ENCODE assay signal across 18 cellular contexts in the genomic region with DNA sequence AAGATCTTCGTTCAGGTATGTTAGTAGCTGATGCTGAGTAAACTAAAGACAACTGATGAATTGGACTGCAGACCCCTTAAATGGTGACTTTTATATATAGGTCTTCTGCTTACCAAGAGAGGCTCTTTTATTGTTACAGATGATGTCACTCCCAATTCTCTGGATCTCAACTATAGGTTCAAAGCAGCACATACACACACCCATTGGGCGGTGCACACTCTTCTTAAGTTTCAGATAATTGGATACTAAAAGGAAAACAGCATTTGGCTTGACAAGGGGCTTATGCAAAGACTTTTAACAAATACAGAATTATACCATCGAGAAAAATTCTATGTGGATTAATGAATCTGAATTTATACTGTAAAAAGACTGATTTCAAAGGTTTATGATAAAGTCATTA.
DNase-seq lines count a peak whose midpoint lies in the region; TF ChIP-seq lines count a peak whose summit lies in the region.
"Had no signal": no experiment of that assay in that cellular context is flagged by ENCODE, and none has a peak within 500 bp of the region (broad histone marks: within the 10 kb centered on the region; RNA-seq: fewer than 3 reads in every experiment).

A gene (minus strand): TSS at position 69 of the 400 bp plus-strand sequence. CDS start 3,142 bp downstream, outside the sequence.

- H3K9me3 Mint-ChIP-seq in activated T-cell treated with anti-CD3 and anti-CD28 coated beads, Interleukin-2, amount 50 U/mL, for 24 hours = no peaks in the 10 kb centered on the region
- H3K9me3 Mint-ChIP-seq: GM23338, H9 had no signal

- H3K27me3 Mint-ChIP-seq in activated T-cell treated with anti-CD3 and anti-CD28 coated beads, Interleukin-2, amount 50 U/mL, for 24 hours = peaks cover 21% of the 10 kb centered on the region

- no peaks in the 10 kb centered on the region for H3K9me3 ChIP-seq in HEK293 (ENCODE audit: control insufficient read depth, insufficient read depth, low read depth, low read length)

- TF ChIP-seq CTCF in HEK293 (tag by site-specific recombination; IDR thresholded peaks at IDR 0.05) = no peak

- H3K4me3 Mint-ChIP-seq in activated T-cell treated with anti-CD3 and anti-CD28 coated beads, Interleukin-2, amount 50 U/mL, for 24 hours = no peak within 1 kb of the TSS
- H3K4me3 Mint-ChIP-seq: CD4-positive, alpha-beta memory T cell; GM23338; H9 had no signal

- H3K36me3 ChIP-seq in HEK293 (ENCODE audit: control insufficient read depth in 2 of 2, insufficient read depth in 1 of 2, low read length in 2 of 2) = no peaks in the 10 kb centered on the region

- POLR2A ChIA-PET in HEK293 (lab: Yijun Ruan, JAX) = no interaction called here
- POLR2A ChIA-PET in HEK293T (lab: Yijun Ruan, JAX) = no interaction called here

- no peak within 1 kb of the TSS for H3K27ac ChIP-seq in HEK293 (ENCODE audit: extremely low read depth, low read depth, low read length)

- no peak within 1 kb of the TSS for H3K4me3 ChIP-seq in HEK293 (ENCODE audit: low read depth, low read length)
- H3K4me3 ChIP-seq: GM12878, GM23338 had no signal

- H3K27ac Mint-ChIP-seq in activated T-cell treated with anti-CD3 and anti-CD28 coated beads, Interleukin-2, amount 50 U/mL, for 24 hours = no peak within 1 kb of the TSS
- H3K27ac Mint-ChIP-seq: CD4-positive, alpha-beta memory T cell; H9 had no signal

- DNase-seq in HEK293T (ENCODE audit: extremely low spot score) (peak; percentile 23), NCI-H748 (lab: John Stamatoyannopoulos, UW; ENCODE audit: unreplicated experiment) (peak; percentile 67), NCI-H82 treated with DMSO at 0.1 percent for 48 hours (lab: John Stamatoyannopoulos, UW; ENCODE audit: unreplicated experiment) (peak; percentile 3), nucleus accumbens (lab: John Stamatoyannopoulos, UW) (no peak), NCI-H2029 treated with DMSO at 0.1 percent for 48 hours (lab: John Stamatoyannopoulos, UW) (no peak), NCI-H226 (no peak)
- no peak for DNase-seq in activated T-cell treated with anti-CD3 and anti-CD28 coated beads, Interleukin-2, amount 50 U/mL, for 24 hours
- DNase-seq: C1 segment of cervical spinal cord; Calu3; CD4-positive, alpha-beta memory T cell; COR-L47; DMS79; EL; GDM1; H9 had no signal

- CTCF ChIA-PET in HEK293 (lab: Yijun Ruan, JAX) = interaction anchor here (0.8 kb wide), 1 partner anchor 9 kb away, joined by 3 read pairs; no protein-coding TSS in a partner anchor
- CTCF ChIA-PET in HEK293T (lab: Yijun Ruan, JAX) = no interaction called here

- no peaks in the 10 kb centered on the region for H3K4me1 Mint-ChIP-seq in activated T-cell treated with anti-CD3 and anti-CD28 coated beads, Interleukin-2, amount 50 U/mL, for 24 hours (ENCODE audit: low read depth)
- H3K4me1 Mint-ChIP-seq: CD4-positive, alpha-beta memory T cell; H9 had no signal

- no peaks in the 10 kb centered on the region for H3K4me1 ChIP-seq in HEK293 (ENCODE audit: control insufficient read depth, insufficient read depth, low read length)

- H3K36me3 Mint-ChIP-seq in activated T-cell treated with anti-CD3 and anti-CD28 coated beads, Interleukin-2, amount 50 U/mL, for 24 hours (ENCODE audit: low read depth) = no peaks in the 10 kb centered on the region
- H3K36me3 Mint-ChIP-seq: CD4-positive, alpha-beta memory T cell had no signal

TF ChIP-seq in HEK293, 187 proteins besides CTCF, POLR2A, EP300 and RAD21:
- TF ChIP-seq ZNF548 (tag by site-specific recombination; IDR thresholded peaks at IDR 0.05) (no peak), ZNF350 (tag by site-specific recombination; IDR thresholded peaks at IDR 0.05) (peak; percentile 53; the same call in 1 of the 2 replicates), KLF1 (tag by site-specific recombination; IDR thresholded peaks at IDR 0.05) (peak; percentile 60), MYNN (tag by site-specific recombination; IDR thresholded peaks at IDR 0.05; ENCODE audit: borderline replicate concordance) (0 out of 2 replicates have a peak, but pooled peaks have one; percentile 10), SP2 (tag by site-specific recombination; IDR thresholded peaks at IDR 0.05) (0 out of 2 replicates have a peak, but pooled peaks have one; percentile 9)

TF ChIP-seq in HEK293T, 16 proteins besides CTCF, POLR2A, EP300 and RAD21:
- no peak for TF ChIP-seq BHLHE40 (IDR thresholded peaks at IDR 0.05; ENCODE audit: borderline replicate concordance)
- TF ChIP-seq, protein P1, sequence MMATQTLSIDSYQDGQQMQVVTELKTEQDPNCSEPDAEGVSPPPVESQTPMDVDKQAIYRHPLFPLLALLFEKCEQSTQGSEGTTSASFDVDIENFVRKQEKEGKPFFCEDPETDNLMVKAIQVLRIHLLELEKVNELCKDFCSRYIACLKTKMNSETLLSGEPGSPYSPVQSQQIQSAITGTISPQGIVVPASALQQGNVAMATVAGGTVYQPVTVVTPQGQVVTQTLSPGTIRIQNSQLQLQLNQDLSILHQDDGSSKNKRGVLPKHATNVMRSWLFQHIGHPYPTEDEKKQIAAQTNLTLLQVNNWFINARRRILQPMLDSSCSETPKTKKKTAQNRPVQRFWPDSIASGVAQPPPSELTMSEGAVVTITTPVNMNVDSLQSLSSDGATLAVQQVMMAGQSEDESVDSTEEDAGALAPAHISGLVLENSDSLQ (IDR thresholded peaks at IDR 0.05) = peak; percentile 16; the same call in 1 of the 2 replicates

Comparison
In these comparisons a context has a peak if more than half of its experiments do, and no peak if none do; other contexts are left out.
1. DNase-seq: peak in HEK293T (single experiment), NCI-H748 (single experiment) and NCI-H82 treated with DMSO at 0.1 percent for 48 hours (single experiment); none in nucleus accumbens (0 of 56), activated T-cell treated with anti-CD3 and anti-CD28 coated beads, Interleukin-2, amount 50 U/mL, for 24 hours (single experiment), NCI-H2029 treated with DMSO at 0.1 percent for 48 hours (single experiment) and NCI-H226 (single experiment).